ENCODE assay signal across 13 cellular contexts in the genomic region with DNA sequence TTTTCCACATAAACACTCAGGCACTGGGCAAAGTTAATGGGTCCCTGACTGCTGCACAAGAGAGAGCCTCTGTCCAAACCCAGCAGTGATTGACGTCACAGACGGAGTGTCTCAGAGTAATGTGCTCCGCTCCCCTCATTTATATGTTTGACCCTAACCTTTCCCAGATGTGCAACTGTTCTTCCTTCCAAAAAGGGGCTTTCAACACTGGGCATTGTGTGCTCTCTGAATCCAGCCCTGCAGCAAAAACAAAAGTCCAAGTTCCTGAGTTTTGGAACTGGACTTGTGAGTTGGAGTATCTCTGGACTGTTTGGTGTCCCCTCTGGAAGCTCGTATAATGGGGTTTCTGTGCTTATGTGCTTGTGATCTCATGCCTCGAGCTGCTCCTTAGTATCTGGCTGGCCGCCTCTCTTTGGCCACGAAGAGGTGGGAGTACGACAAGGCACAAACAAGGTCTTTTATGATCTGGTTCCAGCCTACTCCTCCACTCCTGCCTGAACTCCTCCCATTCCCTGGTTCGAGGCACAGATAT.
DNase-seq lines count a peak whose midpoint lies in the region; ATAC-seq and TF ChIP-seq lines count a peak whose summit lies in the region.
"Had no signal": no experiment of that assay in that cellular context is flagged by ENCODE, and none has a peak within 500 bp of the region (broad histone marks: within the 10 kb centered on the region; RNA-seq: fewer than 3 reads in every experiment).

No MANE protein-coding gene starts in this region.

- peaks cover 0 to 4% of the 10 kb centered on the region in 2 donors for H3K4me1 ChIP-seq in esophagus (ENCODE audit: control insufficient read depth in 2 of 2, insufficient read depth in 2 of 2, low read length in 1 of 2)
- H3K4me1 ChIP-seq in stomach, result peaks cover 0 to 34% (median 16%) of the 10 kb centered on the region in 4 donors
- H3K4me1 ChIP-seq: BE2C had no signal

- no peak for TF ChIP-seq POLR2A in stomach (IDR thresholded peaks at IDR 0.05)

- no peak for TF ChIP-seq CTCF in HFF-Myc (IDR thresholded peaks at IDR 0.05; ENCODE audit: low read depth, low read length, missing control alignments)
- no peak for TF ChIP-seq CTCF in stomach (IDR thresholded peaks at IDR 0.05)

- intact Hi-C loops in stomach (cut with DNase I; ENCODE audit: low total_unique reads), result no loop called here

- H3K9me3 ChIP-seq in esophagus (ENCODE audit: control insufficient read depth in 2 of 2, insufficient read depth in 1 of 2, low read depth in 1 of 2, low read length in 1 of 2) (no peaks in the 10 kb centered on the region), stomach (no peaks in the 10 kb centered on the region)
- H3K9me3 ChIP-seq: BE2C had no signal

- TF ChIP-seq EP300 in stomach (IDR thresholded peaks at IDR 0.05), result no peak

- DNase-seq in HFF-Myc (ENCODE audit: extremely low read depth, low read depth), result peak; percentile 97
- peak; percentile 62 for DNase-seq in left kidney (ENCODE audit: low read depth, low spot score)
- no peak for DNase-seq in stomach
- DNase-seq in AML-193 (lab: John Stamatoyannopoulos, UW), result no peak
- DNase-seq in activated effector memory CD4-positive, alpha-beta T cell treated with Interleukin-2 at 50 U/mL for 16 hours, result no peak
- DNase-seq in SW 1271 (lab: John Stamatoyannopoulos, UW), result no peak
- DNase-seq: activated CD8-positive, alpha-beta memory T cell treated with anti-CD3 and anti-CD28 coated beads, Interleukin-2, amount 50 U/mL, for 4 hours; activated naive CD8-positive, alpha-beta T cell treated with anti-CD3 and anti-CD28 coated beads, Interleukin-2, amount 10 ng/mL, durations not matched to agents 7 days and 5 days; BE2C; DND-41; NCI-H2081 treated with DMSO at 0.1 percent for 48 hours had no signal

- peak overlapping the region; percentile 56 to 63 for H3K27ac ChIP-seq in esophagus (ENCODE audit: low read depth in 2 of 2, low read length in 1 of 2)
- H3K27ac ChIP-seq in stomach, result peak overlapping the region in 4 of 5 donors; percentile 21 to 77 (median 71)

- no peaks in the 10 kb centered on the region for H3K36me3 ChIP-seq in esophagus (ENCODE audit: control insufficient read depth in 2 of 2, insufficient read depth in 2 of 2, low read length in 1 of 2)
- no peaks in the 10 kb centered on the region for H3K36me3 ChIP-seq in stomach
- H3K36me3 ChIP-seq: BE2C had no signal

- H3K27me3 ChIP-seq in esophagus (ENCODE audit: control insufficient read depth in 1 of 2, insufficient read depth in 2 of 2, low read length in 2 of 2), result no peaks in the 10 kb centered on the region
- H3K27me3 ChIP-seq in stomach, result no peaks in the 10 kb centered on the region
- H3K27me3 ChIP-seq: BE2C had no signal

- ATAC-seq in HG03108 (IDR thresholded peaks at IDR 0.05; ENCODE audit: unreplicated experiment), result no peak

- peak overlapping the region; percentile 8; the same call in 1 of the 2 replicates for H3K4me3 ChIP-seq in HFF-Myc (replicated peaks; ENCODE audit: low read depth, low read length)
- no peak overlapping the region for H3K4me3 ChIP-seq in esophagus (ENCODE audit: low read depth in 1 of 2, low read length in 2 of 2)
- no peak overlapping the region for H3K4me3 ChIP-seq in stomach

- WGBS in esophagus, 2 donors, result 59 to 62% methylated on average over 9 of the region's 9 CpGs
- WGBS in stomach, 5 donors, result 55 to 68% (median 61%) methylated on average over 9 of the region's 9 CpGs

Comparison
In these comparisons a context has a peak if more than half of its experiments do, and no peak if none do; other contexts are left out.
1. DNase-seq: peak in HFF-Myc (single experiment) and left kidney (single experiment); none in stomach (single experiment), AML-193 (0 of 2), activated effector memory CD4-positive, alpha-beta T cell treated with Interleukin-2 at 50 U/mL for 16 hours (single experiment) and SW 1271 (0 of 2).